Comparison of ENCODE assay signal across 22 cellular contexts in genomic region chr4:174880001-174880400, GRCh38. TPM values are rescaled to one million over a fixed set of nuclear protein-coding genes. Genes with fewer than 3 reads are reported as not detected.
A peak's percentile ranks its signal among the peaks of the same experiment; 100 is the strongest.
DNase-seq lines count a peak whose midpoint lies in the region; ATAC-seq and TF ChIP-seq lines count a peak whose summit lies in the region.
"Had no signal": no experiment of that assay in that cellular context is flagged by ENCODE, and none has a peak within 500 bp of the region (broad histone marks: within the 10 kb centered on the region; RNA-seq: fewer than 3 reads in every experiment).

No MANE protein-coding gene starts in this region.

- H3K27ac Mint-ChIP-seq in endodermal cell (peak overlapping the region; percentile 88), neural progenitor cell (no peak overlapping the region)
- H3K27ac Mint-ChIP-seq: CD14-positive monocyte; CD4-positive, alpha-beta memory T cell; CD4-positive, CD25-positive, alpha-beta regulatory T cell; CD8-positive, alpha-beta memory T cell had no signal

- H3K4me3 ChIP-seq in OCI-LY1 (ENCODE audit: low read depth, low read length, poor library complexity, severe bottlenecking) (no peak overlapping the region), PC-9 (no peak overlapping the region), endodermal cell (ENCODE audit: low read length) (no peak overlapping the region), neural progenitor cell (no peak overlapping the region)
- H3K4me3 ChIP-seq: BLaER1 had no signal

- POLR2A ChIA-PET in PC-9 (lab: Charles Lee; ENCODE audit: unreplicated experiment): no interaction called here

- no peak for TF ChIP-seq CTCF in OCI-LY1 (IDR thresholded peaks at IDR 0.05; ENCODE audit: low read length)
- TF ChIP-seq CTCF in PC-9 (conservative IDR thresholded peaks at IDR 0.05): no peak
- TF ChIP-seq CTCF in endodermal cell (conservative IDR thresholded peaks at IDR 0.05): no peak
- no peak for TF ChIP-seq CTCF in neural progenitor cell (IDR thresholded peaks at IDR 0.05)

- no peaks in the 10 kb centered on the region for H3K9me2 ChIP-seq in OCI-LY1 (ENCODE audit: low read depth, low read length)
- H3K9me2 ChIP-seq in PC-9 (ENCODE audit: insufficient read depth): no peaks in the 10 kb centered on the region

- CTCF ChIA-PET in PC-9 (lab: Charles Lee): no interaction called here

- H3K4me1 ChIP-seq in OCI-LY1 (ENCODE audit: insufficient read depth, low read length, severe bottlenecking) (peaks cover 40% of the 10 kb centered on the region), PC-9 (replicated peaks; ENCODE audit: insufficient read depth) (no peaks in the 10 kb centered on the region), endodermal cell (ENCODE audit: control insufficient read depth, insufficient read depth, low read length) (no peaks in the 10 kb centered on the region), neural progenitor cell (no peaks in the 10 kb centered on the region)
- H3K4me1 ChIP-seq: BE2C, BLaER1 had no signal

- WGBS in endodermal cell (ENCODE audit: insufficient coverage in 1 of 2, insufficient read length in 1 of 2), 2 experiments: 54 to 86% methylated on average over 1 to 7 of the region's 7 CpGs

- intact Hi-C loops in PC-9 (cut with micrococcal nuclease; ENCODE audit: unreplicated experiment): no loop called here

- H3K27me3 ChIP-seq in OCI-LY1 (ENCODE audit: insufficient read depth, low read length): no peaks in the 10 kb centered on the region
- H3K27me3 ChIP-seq in PC-9 (ENCODE audit: insufficient read depth, low read depth): no peaks in the 10 kb centered on the region
- no peaks in the 10 kb centered on the region for H3K27me3 ChIP-seq in endodermal cell (ENCODE audit: control insufficient read depth, insufficient read depth, low read length, poor library complexity, severe bottlenecking)
- no peaks in the 10 kb centered on the region for H3K27me3 ChIP-seq in neural progenitor cell
- H3K27me3 ChIP-seq: BE2C, BLaER1 had no signal

- H2AFZ ChIP-seq in OCI-LY1 (ENCODE audit: low read length) (peak overlapping the region; percentile 38; the same call in 1 of the 2 replicates), PC-9 (0 out of 2 replicates have a peak overlapping the region, but pooled peaks have one; percentile 16), neural progenitor cell (replicated peaks) (peak overlapping the region; percentile 21)

- no peaks in the 10 kb centered on the region for H3K27me3 Mint-ChIP-seq in endodermal cell (ENCODE audit: insufficient read depth)
- H3K27me3 Mint-ChIP-seq in neural progenitor cell (ENCODE audit: insufficient read depth, low read depth): no peaks in the 10 kb centered on the region
- H3K27me3 Mint-ChIP-seq: CD4-positive, alpha-beta memory T cell; CD4-positive, CD25-positive, alpha-beta regulatory T cell; CD8-positive, alpha-beta memory T cell had no signal

- peaks cover 27% of the 10 kb centered on the region; the same call in 1 of the 2 replicates for H3K36me3 ChIP-seq in OCI-LY1 (ENCODE audit: insufficient read depth, low read length)
- H3K36me3 ChIP-seq in PC-9 (ENCODE audit: low read depth): no peaks in the 10 kb centered on the region
- H3K36me3 ChIP-seq in endodermal cell (ENCODE audit: control insufficient read depth, insufficient read depth, low read length): no peaks in the 10 kb centered on the region
- no peaks in the 10 kb centered on the region for H3K36me3 ChIP-seq in neural progenitor cell
- H3K36me3 ChIP-seq: BE2C, BLaER1 had no signal

- DNase-seq in PC-9: no peak
- DNase-seq in endodermal cell: peak; percentile 82
- no peak for DNase-seq in neural progenitor cell (ENCODE audit: low spot score)
- no peak for DNase-seq in T-helper 1 cell
- DNase-seq in HCEC 1CT: no peak
- DNase-seq: 8988T; ACHN; BE2C; C1 segment of cervical spinal cord; CD4-positive, alpha-beta memory T cell; CD4-positive, CD25-positive, alpha-beta regulatory T cell; CD8-positive, alpha-beta memory T cell; COR-L47; DMS79 treated with DMSO at 0.1 percent for 48 hours; GF-D8 had no signal

- BruUV-seq in PC-9 (replicated peaks; lab: Mats Ljungman, UMichigan): no TSS peak

- peaks cover 4% of the 10 kb centered on the region for H3K36me3 Mint-ChIP-seq in endodermal cell (ENCODE audit: low read depth)
- H3K36me3 Mint-ChIP-seq in neural progenitor cell: no peaks in the 10 kb centered on the region
- H3K36me3 Mint-ChIP-seq: CD14-positive monocyte; CD4-positive, alpha-beta memory T cell; CD4-positive, CD25-positive, alpha-beta regulatory T cell; CD8-positive, alpha-beta memory T cell had no signal

- H3K4me3 Mint-ChIP-seq in endodermal cell (no peak overlapping the region), neural progenitor cell (no peak overlapping the region)
- H3K4me3 Mint-ChIP-seq: CD14-positive monocyte; CD4-positive, alpha-beta memory T cell; CD4-positive, CD25-positive, alpha-beta regulatory T cell; CD8-positive, alpha-beta memory T cell had no signal

- peak overlapping the region; percentile 34 for H3K27ac ChIP-seq in OCI-LY1 (ENCODE audit: low read depth, low read length, poor library complexity, severe bottlenecking)
- H3K27ac ChIP-seq in PC-9: no peak overlapping the region
- no peak overlapping the region for H3K27ac ChIP-seq in endodermal cell (ENCODE audit: low read depth, low read length)
- H3K27ac ChIP-seq in neural progenitor cell: no peak overlapping the region
- H3K27ac ChIP-seq: BLaER1 had no signal

- ATAC-seq in HG03439 (IDR thresholded peaks at IDR 0.05; ENCODE audit: unreplicated experiment) (no peak), GM18511 (IDR thresholded peaks at IDR 0.05; ENCODE audit: unreplicated experiment) (no peak)

- no peaks in the 10 kb centered on the region for H3F3A ChIP-seq in OCI-LY1 (ENCODE audit: insufficient read depth, low read length)
- H3F3A ChIP-seq in PC-9 (ENCODE audit: insufficient read depth, low read depth): no peaks in the 10 kb centered on the region
- H3F3A ChIP-seq in neural progenitor cell (ENCODE audit: low read depth): no peaks in the 10 kb centered on the region

- H4K20me1 ChIP-seq in OCI-LY1 (ENCODE audit: insufficient read depth, low read length) (no peaks in the 10 kb centered on the region), PC-9 (ENCODE audit: insufficient read depth) (no peaks in the 10 kb centered on the region), neural progenitor cell (ENCODE audit: low read depth) (no peaks in the 10 kb centered on the region)
- H4K20me1 ChIP-seq: BLaER1 had no signal

- H3K4me1 Mint-ChIP-seq in endodermal cell: peaks cover 10% of the 10 kb centered on the region
- no peaks in the 10 kb centered on the region for H3K4me1 Mint-ChIP-seq in neural progenitor cell
- H3K4me1 Mint-ChIP-seq: CD14-positive monocyte; CD4-positive, alpha-beta memory T cell; CD4-positive, CD25-positive, alpha-beta regulatory T cell; CD8-positive, alpha-beta memory T cell had no signal

- H3K9me3 Mint-ChIP-seq in endodermal cell (peaks cover 7% of the 10 kb centered on the region), neural progenitor cell (no peaks in the 10 kb centered on the region)
- H3K9me3 Mint-ChIP-seq: CD14-positive monocyte had no signal

- H3K4me2 ChIP-seq in OCI-LY1 (ENCODE audit: low read length) (no peak overlapping the region), PC-9 (no peak overlapping the region), neural progenitor cell (no peak overlapping the region)
- H3K4me2 ChIP-seq: BLaER1 had no signal

- H3K79me2 ChIP-seq in OCI-LY1 (ENCODE audit: insufficient read depth, low read length) (no peaks in the 10 kb centered on the region), PC-9 (ENCODE audit: low read depth) (no peaks in the 10 kb centered on the region), neural progenitor cell (ENCODE audit: low read depth) (no peaks in the 10 kb centered on the region)

- H3K9ac ChIP-seq in OCI-LY1 (ENCODE audit: low read length) (no peak overlapping the region), endodermal cell (ENCODE audit: extremely low read depth, low read length, poor library complexity, severe bottlenecking) (no peak overlapping the region), neural progenitor cell (no peak overlapping the region)
- H3K9ac ChIP-seq: BLaER1 had no signal

- H3K9me3 ChIP-seq in OCI-LY1 (ENCODE audit: low read length): peaks cover 3% of the 10 kb centered on the region
- H3K9me3 ChIP-seq in PC-9 (ENCODE audit: insufficient read depth, low read depth): no peaks in the 10 kb centered on the region
- H3K9me3 ChIP-seq in endodermal cell (ENCODE audit: control insufficient read depth, low read length): no peaks in the 10 kb centered on the region
- no peaks in the 10 kb centered on the region for H3K9me3 ChIP-seq in neural progenitor cell (ENCODE audit: low read depth)
- H3K9me3 ChIP-seq: BE2C had no signal

RNA-seq across cellular contexts. Expression of gene ADAM29, which starts 38.2 kb away (rescaled TPM):
- total RNA-seq in PC-9 (2021) (not detected in 2 replicates), endodermal cell (not detected), neural progenitor cell (ENCODE audit: low replicate concordance) (0.40 TPM in 1 of 2 replicates, not detected in the other)
- polyA plus RNA-seq in endodermal cell (2013, experiment 1 of 2): not detected
- not detected for polyA plus RNA-seq in endodermal cell (2013, experiment 2 of 2)
- total RNA-seq: A673; CD4-positive, CD25-positive, alpha-beta regulatory T cell; CD8-positive, alpha-beta memory T cell had no signal
- polyA plus RNA-seq: AG04450; CD14-positive monocyte; CD4-positive, alpha-beta memory T cell had no signal

RNA-seq across cellular contexts. Expression of gene GLRA3, which starts 51.0 kb away (rescaled TPM):
- 0.39 TPM in 1 of 2 replicates, not detected in the other for total RNA-seq in PC-9 (2021)
- total RNA-seq in endodermal cell: under 1 TPM in 1 of 2 donors, not detected in 1; 0.11 TPM
- not detected for polyA plus RNA-seq in endodermal cell (2013, experiment 1 of 2)
- polyA plus RNA-seq in endodermal cell (2013, experiment 2 of 2): not detected
- not detected in 2 replicates for total RNA-seq in neural progenitor cell (ENCODE audit: low replicate concordance)
- total RNA-seq: CD4-positive, alpha-beta memory T cell; CD4-positive, CD25-positive, alpha-beta regulatory T cell; CD8-positive, alpha-beta memory T cell had no signal
- polyA plus RNA-seq: AG04450; CD14-positive monocyte; CD4-positive, alpha-beta memory T cell; CD4-positive, CD25-positive, alpha-beta regulatory T cell; CD8-positive, alpha-beta memory T cell had no signal
